ENCODE assay signal across 15 cellular contexts in the genomic region with DNA sequence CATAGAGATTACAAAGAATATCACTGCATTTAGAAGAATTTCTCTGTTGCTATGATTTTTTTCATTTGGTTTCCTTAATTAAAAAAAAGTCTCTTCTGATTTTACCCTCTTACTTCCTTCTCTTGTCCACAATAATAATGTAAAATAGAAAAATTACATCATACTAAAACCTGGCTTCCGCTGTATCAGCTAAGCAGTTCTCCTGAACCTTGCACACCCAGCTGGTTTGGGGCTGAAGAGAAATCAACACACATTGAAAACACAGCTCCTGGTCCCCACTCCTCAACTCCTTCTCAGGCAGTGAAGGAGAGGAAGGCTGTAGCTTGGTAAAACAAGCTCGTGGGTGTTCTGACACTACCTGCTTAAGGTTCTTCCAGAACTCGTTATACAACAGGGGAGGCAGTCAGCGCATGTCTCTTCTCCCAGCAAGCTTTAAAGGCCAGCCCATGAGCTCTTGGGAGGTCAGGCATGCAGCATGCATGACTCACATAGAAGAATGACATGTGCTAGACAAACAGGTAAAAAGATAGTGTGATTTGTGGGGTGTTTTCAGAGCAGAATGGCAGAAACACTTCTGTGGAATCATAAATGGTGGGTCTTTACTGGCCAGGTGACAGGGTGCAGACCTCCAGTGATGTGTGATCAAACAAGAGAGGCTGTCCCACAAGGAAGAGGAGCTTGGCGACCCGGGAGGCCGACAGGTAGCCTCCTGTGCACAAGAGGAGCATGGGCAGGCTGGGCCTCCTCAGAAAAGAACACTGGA.
DNase-seq lines count a peak whose midpoint lies in the region; ATAC-seq and TF ChIP-seq lines count a peak whose summit lies in the region.
"Had no signal": no experiment of that assay in that cellular context is flagged by ENCODE, and none has a peak within 500 bp of the region (broad histone marks: within the 10 kb centered on the region; RNA-seq: fewer than 3 reads in every experiment).

No MANE protein-coding gene starts in this region.

- H3K27me3 ChIP-seq in suprapubic skin (no peaks in the 10 kb centered on the region), SK-N-SH (ENCODE audit: insufficient read depth) (no peaks in the 10 kb centered on the region)

- H3K9me3 ChIP-seq in suprapubic skin, result no peaks in the 10 kb centered on the region
- H3K9me3 ChIP-seq in SK-N-SH, result no peaks in the 10 kb centered on the region
- H3K9me3 ChIP-seq: A549, thoracic aorta had no signal

- no peak overlapping the region for H3K4me2 ChIP-seq in SK-N-SH
- H3K4me2 ChIP-seq: A549 had no signal

- H2AFZ ChIP-seq in SK-N-SH (ENCODE audit: low read depth), result no peak overlapping the region

- H3K9me3 Mint-ChIP-seq in activated CD8-positive, alpha-beta memory T cell treated with anti-CD3 and anti-CD28 coated beads, Interleukin-2, amount 10 ng/mL, durations not matched to agents 7 days and 5 days (ENCODE audit: low read depth), result no peaks in the 10 kb centered on the region
- H3K9me3 Mint-ChIP-seq: activated B cell treated with CpG ODN at 0.5 μM for 24 hours, HFFc6, IgD-negative memory B cell had no signal

- CTCF ChIA-PET in activated CD8-positive, alpha-beta memory T cell treated with anti-CD3 and anti-CD28 coated beads, Interleukin-2, amount 10 ng/mL, durations not matched to agents 7 days and 5 days (lab: Charles Lee), result no interaction called here
- CTCF ChIA-PET in SK-N-SH (lab: Yijun Ruan, JAX), result interaction anchor here (0.9 kb wide), 1 partner anchor 438 kb away, joined by 3 read pairs; no protein-coding TSS in a partner anchor

- no peak for ATAC-seq in activated CD8-positive, alpha-beta memory T cell treated with anti-CD3 and anti-CD28 coated beads, Interleukin-2, amount 10 ng/mL, durations not matched to agents 7 days and 5 days
- peak; percentile 32 for ATAC-seq in left lobe of liver
- ATAC-seq: A549, sciatic nerve had no signal

- TF ChIP-seq POLR2A in suprapubic skin (IDR thresholded peaks at IDR 0.05), result no peak

- POLR2A ChIA-PET in SK-N-SH (lab: Yijun Ruan, JAX), result no interaction called here

- no peak overlapping the region for H3K9ac ChIP-seq in SK-N-SH

- H3K79me2 ChIP-seq in SK-N-SH (ENCODE audit: insufficient read depth), result no peaks in the 10 kb centered on the region

- no peak overlapping the region for H3K4me3 Mint-ChIP-seq in activated CD8-positive, alpha-beta memory T cell treated with anti-CD3 and anti-CD28 coated beads, Interleukin-2, amount 10 ng/mL, durations not matched to agents 7 days and 5 days
- H3K4me3 Mint-ChIP-seq: activated B cell treated with CpG ODN at 0.5 μM for 24 hours, HFFc6, IgD-negative memory B cell had no signal

- H3K36me3 Mint-ChIP-seq in activated CD8-positive, alpha-beta memory T cell treated with anti-CD3 and anti-CD28 coated beads, Interleukin-2, amount 10 ng/mL, durations not matched to agents 7 days and 5 days, result peaks cover 45% of the 10 kb centered on the region

- TF ChIP-seq CTCF in suprapubic skin (IDR thresholded peaks at IDR 0.05) (no peak), SK-N-SH (IDR thresholded peaks at IDR 0.05) (no peak)

- H3K9me2 ChIP-seq in SK-N-SH, result no peaks in the 10 kb centered on the region

- H3K4me1 Mint-ChIP-seq in activated CD8-positive, alpha-beta memory T cell treated with anti-CD3 and anti-CD28 coated beads, Interleukin-2, amount 10 ng/mL, durations not matched to agents 7 days and 5 days, result peaks cover 23% of the 10 kb centered on the region

- TF ChIP-seq EP300 in suprapubic skin (IDR thresholded peaks at IDR 0.05) (no peak), SK-N-SH (IDR thresholded peaks at IDR 0.05; ENCODE audit: borderline replicate concordance in 1 of 2, low read depth in 1 of 2, low read length in 1 of 2) (no peak)

- no peaks in the 10 kb centered on the region for H3F3A ChIP-seq in SK-N-SH (replicated peaks; ENCODE audit: insufficient read depth)

- H3K27ac ChIP-seq in suprapubic skin (peak overlapping the region; percentile 79), SK-N-SH (ENCODE audit: low read depth in 2 of 2, low read length in 1 of 2) (no peak overlapping the region)
- H3K27ac ChIP-seq: A549, thoracic aorta had no signal

- H3K36me3 ChIP-seq in suprapubic skin, result peaks cover 19% of the 10 kb centered on the region
- peaks cover 5 to 32% of the 10 kb centered on the region in 2 experiments for H3K36me3 ChIP-seq in SK-N-SH (replicated peaks in 1 of 2; ENCODE audit: control insufficient read depth in 1 of 2, insufficient read depth in 2 of 2, low read length in 1 of 2)

- H4K20me1 ChIP-seq in SK-N-SH (ENCODE audit: insufficient read depth), result no peaks in the 10 kb centered on the region

- no peak overlapping the region for H3K4me3 ChIP-seq in suprapubic skin
- H3K4me3 ChIP-seq in SK-N-SH (ENCODE audit: low read depth in 2 of 2, low read length in 1 of 2), result no peak overlapping the region
- H3K4me3 ChIP-seq: A549, thoracic aorta had no signal

- no peak for DNase-seq in activated CD8-positive, alpha-beta memory T cell treated with anti-CD3 and anti-CD28 coated beads, Interleukin-2, amount 10 ng/mL, durations not matched to agents 7 days and 5 days
- DNase-seq in activated CD8-positive, alpha-beta memory T cell treated with anti-CD3 and anti-CD28 coated beads, Interleukin-2, amount 50 U/mL, for 4 hours, result no peak
- peak; percentile 27 for DNase-seq in amniotic epithelial cell (ENCODE audit: low read depth)
- DNase-seq in left lobe of liver (ENCODE audit: low spot score), result no peak
- no peak for DNase-seq in suprapubic skin (ENCODE audit: low spot score in 2 of 2)
- DNase-seq in cerebellar nuclear complex (lab: John Stamatoyannopoulos, UW), result no peak
- DNase-seq in OCI-M1 (lab: John Stamatoyannopoulos, UW), result no peak
- no peak for DNase-seq in SK-N-SH
- DNase-seq: activated B cell treated with CpG ODN at 0.5 μM for 24 hours, HFFc6, NCI-H774 had no signal

- H3K4me1 ChIP-seq in suprapubic skin (peaks cover 18% of the 10 kb centered on the region), SK-N-SH (ENCODE audit: control insufficient read depth in 1 of 2, insufficient read depth in 2 of 2, low read depth in 1 of 2, low read length in 1 of 2) (peaks cover 0 to 5% of the 10 kb centered on the region in 2 experiments; a peak in 2 of 4 replicates)

- 71% methylated on average over 7 of the region's 7 CpGs for WGBS in suprapubic skin
- 91% methylated on average over 5 of the region's 7 CpGs for WGBS in SK-N-SH (ENCODE audit: low lambda C conversion rate)

- H3K27me3 Mint-ChIP-seq in activated CD8-positive, alpha-beta memory T cell treated with anti-CD3 and anti-CD28 coated beads, Interleukin-2, amount 10 ng/mL, durations not matched to agents 7 days and 5 days, result no peaks in the 10 kb centered on the region
- H3K27me3 Mint-ChIP-seq: activated B cell treated with CpG ODN at 0.5 μM for 24 hours, IgD-negative memory B cell had no signal

- TF ChIP-seq RAD21 in SK-N-SH (IDR thresholded peaks at IDR 0.05; ENCODE audit: low read length), result no peak

- peak overlapping the region; percentile 26 for H3K27ac Mint-ChIP-seq in activated CD8-positive, alpha-beta memory T cell treated with anti-CD3 and anti-CD28 coated beads, Interleukin-2, amount 10 ng/mL, durations not matched to agents 7 days and 5 days
- H3K27ac Mint-ChIP-seq: activated B cell treated with CpG ODN at 0.5 μM for 24 hours, HFFc6, IgD-negative memory B cell had no signal

TF ChIP-seq in SK-N-SH, 30 proteins besides CTCF, POLR2A, EP300 and RAD21:
- TF ChIP-seq TCF12 (IDR thresholded peaks at IDR 0.05) (no peak), YY1 (IDR thresholded peaks at IDR 0.05; ENCODE audit: low read depth) (no peak), RCOR1 (IDR thresholded peaks at IDR 0.05; ENCODE audit: low read length) (no peak), EZH2phosphoT487 (IDR thresholded peaks at IDR 0.05; ENCODE audit: borderline replicate concordance, low read depth) (no peak), TAF1 (IDR thresholded peaks at IDR 0.05; ENCODE audit: borderline replicate concordance, low read depth, low read length) (no peak), NRF1 (IDR thresholded peaks at IDR 0.05; ENCODE audit: low read depth, low read length) (no peak)
